Comparison of ENCODE assay signal across 13 cellular contexts in genomic region chr16:56192644-56192960, GRCh38. TPM values are rescaled to one million over a fixed set of nuclear protein-coding genes. Genes with fewer than 3 reads are reported as not detected.
DNase-seq lines count a peak whose midpoint lies in the region; ATAC-seq lines count a peak whose summit lies in the region.
"Had no signal": no experiment of that assay in that cellular context is flagged by ENCODE, and none has a peak within 500 bp of the region (broad histone marks: within the 10 kb centered on the region; RNA-seq: fewer than 3 reads in every experiment).

No MANE protein-coding gene starts in this region.

- POLR2A ChIA-PET in activated CD4-positive, alpha-beta memory T cell treated with anti-CD3 and anti-CD28 coated beads for 36 hours (lab: Charles Lee): no interaction called here

- peaks cover 29% of the 10 kb centered on the region for H3K4me1 Mint-ChIP-seq in activated T-cell treated with anti-CD3 and anti-CD28 coated beads, Interleukin-2, amount 50 U/mL, for 72 hours (ENCODE audit: low read depth)
- H3K4me1 Mint-ChIP-seq in activated CD4-positive, alpha-beta memory T cell treated with anti-CD3 and anti-CD28 coated beads for 36 hours (ENCODE audit: low read depth): peaks cover 32% of the 10 kb centered on the region
- H3K4me1 Mint-ChIP-seq in immature natural killer cell: peaks cover 26 to 30% of the 10 kb centered on the region in 2 donors

- H3K36me3 Mint-ChIP-seq in activated T-cell treated with anti-CD3 and anti-CD28 coated beads, Interleukin-2, amount 50 U/mL, for 72 hours (ENCODE audit: insufficient read depth in 2 of 2): no peaks in the 10 kb centered on the region
- H3K36me3 Mint-ChIP-seq in activated CD4-positive, alpha-beta memory T cell treated with anti-CD3 and anti-CD28 coated beads for 36 hours: no peaks in the 10 kb centered on the region
- no peaks in the 10 kb centered on the region for H3K36me3 Mint-ChIP-seq in immature natural killer cell

- intact Hi-C loops in activated CD4-positive, alpha-beta memory T cell treated with anti-CD3 and anti-CD28 coated beads for 36 hours (cut with micrococcal nuclease): loop anchor here (5.0 to 10.0 kb wide), 2 partner anchors 332 to 720 kb away; partner anchors contain the start of gene BBS2

- no peak overlapping the region for H3K27ac Mint-ChIP-seq in activated T-cell treated with anti-CD3 and anti-CD28 coated beads, Interleukin-2, amount 50 U/mL, for 72 hours
- no peak overlapping the region for H3K27ac Mint-ChIP-seq in activated CD4-positive, alpha-beta memory T cell treated with anti-CD3 and anti-CD28 coated beads for 36 hours
- peak overlapping the region in 1 of 6 donors; percentile 24 for H3K27ac Mint-ChIP-seq in immature natural killer cell
- H3K27ac Mint-ChIP-seq: CD14-positive monocyte had no signal

- H3K4me3 ChIP-seq in thymus (ENCODE audit: low read length): peak overlapping the region; percentile 69

- CTCF ChIA-PET in activated CD4-positive, alpha-beta memory T cell treated with anti-CD3 and anti-CD28 coated beads for 36 hours (lab: Charles Lee): no interaction called here

- H3K4me1 ChIP-seq in thymus (ENCODE audit: control insufficient read depth, insufficient read depth, low read length): peaks cover 10% of the 10 kb centered on the region

- 21% methylated on average over 5 of the region's 5 CpGs for WGBS in thymus

- H3K9me3 Mint-ChIP-seq in activated T-cell treated with anti-CD3 and anti-CD28 coated beads, Interleukin-2, amount 50 U/mL, for 72 hours: no peaks in the 10 kb centered on the region
- no peaks in the 10 kb centered on the region for H3K9me3 Mint-ChIP-seq in activated CD4-positive, alpha-beta memory T cell treated with anti-CD3 and anti-CD28 coated beads for 36 hours
- no peaks in the 10 kb centered on the region for H3K9me3 Mint-ChIP-seq in immature natural killer cell

- DNase-seq in activated T-cell treated with anti-CD3 and anti-CD28 coated beads, Interleukin-2, amount 50 U/mL, for 72 hours: no peak
- DNase-seq in activated T-cell treated with anti-CD3 and anti-CD28 coated beads, Interleukin-2, amount 50 U/mL, for 48 hours: no peak
- DNase-seq in activated CD4-positive, alpha-beta memory T cell treated with anti-CD3 and anti-CD28 coated beads for 36 hours: no peak
- DNase-seq in immature natural killer cell (no peak), dermis blood vessel endothelial cell (no peak), NCI-H345 (lab: John Stamatoyannopoulos, UW) (no peak), AG20443 (ENCODE audit: low spot score) (no peak)
- DNase-seq: activated gamma-delta T cell treated with Interleukin-2 at 50 U/mL for 16 hours, NCI-H510A had no signal

- no peak for ATAC-seq in activated T-cell treated with anti-CD3 and anti-CD28 coated beads, Interleukin-2, amount 50 U/mL, for 72 hours (replicated peaks in 1 of 2)
- ATAC-seq: HepG2 had no signal

- peaks cover 68% of the 10 kb centered on the region for H3K27me3 ChIP-seq in thymus (ENCODE audit: control insufficient read depth, insufficient read depth)

- peak overlapping the region; percentile 78 to 81 for H3K4me3 Mint-ChIP-seq in activated T-cell treated with anti-CD3 and anti-CD28 coated beads, Interleukin-2, amount 50 U/mL, for 72 hours
- peak overlapping the region; percentile 69 for H3K4me3 Mint-ChIP-seq in activated CD4-positive, alpha-beta memory T cell treated with anti-CD3 and anti-CD28 coated beads for 36 hours
- H3K4me3 Mint-ChIP-seq in immature natural killer cell: peak overlapping the region; percentile 59 to 77 (median 69)

- H3K36me3 ChIP-seq in thymus (ENCODE audit: control insufficient read depth, insufficient read depth): no peaks in the 10 kb centered on the region

- H3K9me3 ChIP-seq in thymus (ENCODE audit: control insufficient read depth): no peaks in the 10 kb centered on the region

- H3K27ac ChIP-seq in thymus (ENCODE audit: low read depth): no peak overlapping the region
- H3K27ac ChIP-seq: epithelial cell of prostate had no signal

- peaks cover 67% of the 10 kb centered on the region for H3K27me3 Mint-ChIP-seq in activated T-cell treated with anti-CD3 and anti-CD28 coated beads, Interleukin-2, amount 50 U/mL, for 72 hours (ENCODE audit: low read depth)
- peaks cover 60% of the 10 kb centered on the region for H3K27me3 Mint-ChIP-seq in activated CD4-positive, alpha-beta memory T cell treated with anti-CD3 and anti-CD28 coated beads for 36 hours
- H3K27me3 Mint-ChIP-seq in immature natural killer cell (ENCODE audit: low read depth in 3 of 3): peaks cover 17 to 49% (median 47%) of the 10 kb centered on the region in 3 donors

RNA-seq across cellular contexts. Expression of gene GNAO1, which starts 1.3 kb away (rescaled TPM):
- 10 to 100 TPM; 12.2 to 21.0 TPM for total RNA-seq in activated T-cell treated with anti-CD3 and anti-CD28 coated beads, Interleukin-2, amount 50 U/mL, for 72 hours
- 1 to 10 TPM; 1.3 to 1.4 TPM for total RNA-seq in activated CD4-positive, alpha-beta memory T cell treated with anti-CD3 and anti-CD28 coated beads for 36 hours
- under 1 TPM in 2 of 3 donors, not detected in 1; 0.45 to 0.88 TPM for polyA plus RNA-seq in immature natural killer cell
- polyA plus RNA-seq in thymus: 2.2 TPM
- total RNA-seq in dermis blood vessel endothelial cell: under 0.01 TPM in 1 of 2 replicates, not detected in the other
- total RNA-seq: HepG2 had no signal
- polyA plus RNA-seq: CD14-positive monocyte, HepG2 had no signal

Comparison
In these comparisons a context has a peak if more than half of its experiments do, and no peak if none do; other contexts are left out.
1. RNA of gene GNAO1, which starts 1.3 kb away (total RNA-seq): 12.2 to 21.0 TPM in activated T-cell treated with anti-CD3 and anti-CD28 coated beads, Interleukin-2, amount 50 U/mL, for 72 hours; 1.3 to 1.4 TPM in activated CD4-positive, alpha-beta memory T cell treated with anti-CD3 and anti-CD28 coated beads for 36 hours and under 0.01 TPM in dermis blood vessel endothelial cell; every median in the first group is over 4 times any median in the second.
2. Peak in every context shown above with its lines, with median percentiles within 50 percentile points of each other: H3K4me3 Mint-ChIP-seq.